ENCODE assay signal across 8 cellular contexts in the genomic region with DNA sequence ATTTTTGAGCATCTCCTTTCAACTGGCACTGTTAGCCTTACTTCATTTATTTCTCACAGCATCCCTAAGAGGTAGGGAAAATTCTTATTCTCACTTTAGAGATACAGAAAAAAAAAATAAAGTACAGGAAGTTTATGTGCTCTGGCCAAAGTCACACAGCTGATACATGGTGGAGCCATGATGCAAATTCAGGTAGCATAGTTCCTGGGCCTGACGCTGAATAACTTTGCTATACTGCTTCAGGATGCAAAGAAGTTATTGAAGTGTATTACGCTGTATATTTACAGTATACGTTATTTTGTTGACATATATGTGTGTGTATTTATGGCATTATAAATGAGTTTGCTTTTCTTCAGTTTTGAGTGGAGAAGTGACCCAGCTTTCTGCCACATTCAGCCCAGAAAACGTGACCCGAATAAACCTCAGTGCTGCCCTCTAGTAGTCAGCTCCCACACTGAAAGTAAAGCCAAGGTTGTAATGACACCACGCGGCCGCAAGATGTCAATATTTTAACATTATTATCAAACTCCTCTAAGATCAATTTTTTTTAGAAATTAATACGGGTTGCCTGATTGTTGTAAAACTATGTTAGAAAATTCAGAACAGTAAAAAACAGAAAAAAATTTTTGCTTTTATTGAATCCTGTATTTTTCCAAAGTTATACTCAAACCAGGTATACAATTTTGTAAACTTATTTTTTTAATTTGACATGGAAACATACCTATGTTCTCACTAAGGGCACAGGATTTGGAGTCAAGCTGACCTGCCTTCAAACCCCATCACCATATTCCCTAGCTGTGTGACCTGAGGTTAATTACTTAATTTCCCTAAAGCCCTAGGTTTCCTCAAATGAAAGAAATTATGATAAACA. TPM values are rescaled to one million over a fixed set of nuclear protein-coding genes. Genes with fewer than 3 reads are reported as not detected.
DNase-seq lines count a peak whose midpoint lies in the region; ATAC-seq and TF ChIP-seq lines count a peak whose summit lies in the region.

No MANE protein-coding gene starts in this region.

- no peaks in the 10 kb centered on the region for H3K27me3 Mint-ChIP-seq in activated T-cell treated with anti-CD3 and anti-CD28 coated beads, Interleukin-2, amount 50 U/mL, for 4 hours (ENCODE audit: low read depth)

- no peak overlapping the region for H3K4me3 ChIP-seq in fibroblast of pulmonary artery (replicated peaks; ENCODE audit: low read depth, low read length)
- H3K4me3 ChIP-seq in neutrophil (ENCODE audit: low read depth in 1 of 2, low read length in 1 of 2) = no peak overlapping the region
- H3K4me3 ChIP-seq in tibial artery = no peak overlapping the region

- no peaks in the 10 kb centered on the region for H3K4me1 Mint-ChIP-seq in activated T-cell treated with anti-CD3 and anti-CD28 coated beads, Interleukin-2, amount 50 U/mL, for 4 hours (ENCODE audit: low read depth)

- H3K9me3 Mint-ChIP-seq in activated T-cell treated with anti-CD3 and anti-CD28 coated beads, Interleukin-2, amount 50 U/mL, for 4 hours = no peaks in the 10 kb centered on the region

- H3K27me3 ChIP-seq in neutrophil (no peaks in the 10 kb centered on the region), tibial artery (no peaks in the 10 kb centered on the region)

- H3K4me1 ChIP-seq in neutrophil (ENCODE audit: control insufficient read depth in 1 of 2, insufficient read depth in 1 of 2, low read depth in 1 of 2, low read length in 1 of 2) (peaks cover 5 to 8% of the 10 kb centered on the region in 2 experiments), tibial artery (no peaks in the 10 kb centered on the region)

- H3K4me3 Mint-ChIP-seq in activated T-cell treated with anti-CD3 and anti-CD28 coated beads, Interleukin-2, amount 50 U/mL, for 4 hours = no peak overlapping the region

- DNase-seq in Ammon's horn (ENCODE audit: low spot score) (peak; percentile 63), HUDEP-2 (lab: John Stamatoyannopoulos, UW; ENCODE audit: unreplicated experiment in 76 of 76) (peak in 60 of 76 experiments; percentile 0 to 64 (median 18)), OCI-M2 (lab: John Stamatoyannopoulos, UW; ENCODE audit: unreplicated experiment) (peak; percentile 7), fibroblast of pulmonary artery (ENCODE audit: low read depth) (peak; percentile 77), tibial artery (peak; percentile 57 to 60)
- peak; percentile 53 for DNase-seq in activated T-cell treated with anti-CD3 and anti-CD28 coated beads, Interleukin-2, amount 50 U/mL, for 4 hours

- H3K36me3 ChIP-seq in neutrophil (no peaks in the 10 kb centered on the region), tibial artery (no peaks in the 10 kb centered on the region)

- no peaks in the 10 kb centered on the region for H3K9me3 ChIP-seq in neutrophil
- no peaks in the 10 kb centered on the region for H3K9me3 ChIP-seq in tibial artery

- H3K27ac ChIP-seq in neutrophil = no peak overlapping the region
- H3K27ac ChIP-seq in tibial artery = no peak overlapping the region

- H3K36me3 Mint-ChIP-seq in activated T-cell treated with anti-CD3 and anti-CD28 coated beads, Interleukin-2, amount 50 U/mL, for 4 hours (ENCODE audit: insufficient read depth) = no peaks in the 10 kb centered on the region

- TF ChIP-seq CTCF in fibroblast of pulmonary artery (IDR thresholded peaks at IDR 0.05; ENCODE audit: low read length, missing control alignments) (peak; percentile 86), neutrophil (IDR thresholded peaks at IDR 0.05) (peak; percentile 87), tibial artery (IDR thresholded peaks at IDR 0.05) (peak; percentile 76 to 82)

- intact Hi-C loops in tibial artery (cut with DNase I; ENCODE audit: low total_unique reads) = no loop called here

- peak; percentile 66 for ATAC-seq in GM18873 (IDR thresholded peaks at IDR 0.05; ENCODE audit: low FRiP score, unreplicated experiment)
- peak; percentile 46 to 65 for ATAC-seq in activated T-cell treated with anti-CD3 and anti-CD28 coated beads, Interleukin-2, amount 50 U/mL, for 4 hours

RNA-seq across cellular contexts. Expression of gene GUCY2F, which starts 3.8 kb away (rescaled TPM):
- not detected for total RNA-seq in activated T-cell treated with anti-CD3 and anti-CD28 coated beads, Interleukin-2, amount 50 U/mL, for 4 hours

RNA-seq across cellular contexts. Expression of gene NXT2, which starts 50.9 kb away (rescaled TPM):
- total RNA-seq in activated T-cell treated with anti-CD3 and anti-CD28 coated beads, Interleukin-2, amount 50 U/mL, for 4 hours = 10 to 100 TPM; 13.2 to 16.7 (median 15.9) TPM

Comparison
In these comparisons a context has a peak if more than half of its experiments do, and no peak if none do; other contexts are left out.
1. DNase-seq: peak in every context shown above with its lines; median percentile 77 in fibroblast of pulmonary artery; 63 in Ammon's horn; 58 in tibial artery; 53 in activated T-cell treated with anti-CD3 and anti-CD28 coated beads, Interleukin-2, amount 50 U/mL, for 4 hours; 18 in HUDEP-2; 7 in OCI-M2.